In genomic region chr1:39876136-39876535, GRCh38 we compare ENCODE assay signal across 1 cellular context.
TF ChIP-seq lines count a peak whose summit lies in the region.

No MANE protein-coding gene starts in this region.

TF ChIP-seq in HEK293, 187 proteins besides CTCF, POLR2A, EP300 and RAD21 (continued from another document):
- TF ChIP-seq ZNF692 (tag by site-specific recombination; IDR thresholded peaks at IDR 0.05): no peak
- no peak for TF ChIP-seq ZNF112 (tag by site-specific recombination; IDR thresholded peaks at IDR 0.05)
- TF ChIP-seq ZBTB17 (tag by site-specific recombination; IDR thresholded peaks at IDR 0.05): peak; percentile 60; the same call in 1 of the 2 replicates
- no peak for TF ChIP-seq ZNF596 (tag by site-specific recombination; IDR thresholded peaks at IDR 0.05)
- TF ChIP-seq ZNF48 (tag by site-specific recombination; IDR thresholded peaks at IDR 0.05): no peak
- no peak for TF ChIP-seq ZNF391 (tag by site-specific recombination; IDR thresholded peaks at IDR 0.05; ENCODE audit: borderline replicate concordance, low read depth)
